ENCODE assay signal across 9 cellular contexts in genomic region chr10:6140965-6141295, GRCh38. TPM values are rescaled to one million over a fixed set of nuclear protein-coding genes. Genes with fewer than 3 reads are reported as not detected.
DNase-seq lines count a peak whose midpoint lies in the region; ATAC-seq and TF ChIP-seq lines count a peak whose summit lies in the region.
"Had no signal": no experiment of that assay in that cellular context is flagged by ENCODE, and none has a peak within 500 bp of the region (broad histone marks: within the 10 kb centered on the region; RNA-seq: fewer than 3 reads in every experiment).

No MANE protein-coding gene starts in this region.

- peak overlapping the region; percentile 67 for H2AFZ ChIP-seq in MM.1S (ENCODE audit: low read length)

- no peak overlapping the region for H3K27ac ChIP-seq in MM.1S (ENCODE audit: low read length)

- H3K36me3 Mint-ChIP-seq in activated CD4-positive, alpha-beta T cell treated with anti-CD3 and anti-CD28 coated beads, Interleukin-2, amount 10 ng/mL, durations not matched to agents 7 days and 5 days (ENCODE audit: low read depth) = no peaks in the 10 kb centered on the region
- H3K36me3 Mint-ChIP-seq in effector memory CD8-positive, alpha-beta T cell (ENCODE audit: insufficient read depth) = peaks cover 13% of the 10 kb centered on the region

- H3K27me3 Mint-ChIP-seq in activated CD4-positive, alpha-beta T cell treated with anti-CD3 and anti-CD28 coated beads, Interleukin-2, amount 10 ng/mL, durations not matched to agents 7 days and 5 days = peaks cover 4% of the 10 kb centered on the region
- peaks cover 7 to 10% of the 10 kb centered on the region in 2 donors for H3K27me3 Mint-ChIP-seq in effector memory CD8-positive, alpha-beta T cell
- H3K27me3 Mint-ChIP-seq in stimulated activated naive CD8-positive, alpha-beta T cell treated with anti-CD3 and anti-CD28 coated beads, Interleukin-15, amount 100 ng/mL, for 72 hours = peaks cover 19% of the 10 kb centered on the region

- no peaks in the 10 kb centered on the region for H4K20me1 ChIP-seq in MM.1S (ENCODE audit: insufficient read depth, low read length)

- H3K4me1 Mint-ChIP-seq in activated CD4-positive, alpha-beta T cell treated with anti-CD3 and anti-CD28 coated beads, Interleukin-2, amount 10 ng/mL, durations not matched to agents 7 days and 5 days = peaks cover 64% of the 10 kb centered on the region
- peaks cover 46 to 47% of the 10 kb centered on the region in 2 donors for H3K4me1 Mint-ChIP-seq in effector memory CD8-positive, alpha-beta T cell (ENCODE audit: low read depth in 2 of 2)
- peaks cover 91% of the 10 kb centered on the region for H3K4me1 Mint-ChIP-seq in stimulated activated naive CD8-positive, alpha-beta T cell treated with anti-CD3 and anti-CD28 coated beads, Interleukin-15, amount 100 ng/mL, for 72 hours

- peak overlapping the region; percentile 65 for H3K4me3 Mint-ChIP-seq in activated CD4-positive, alpha-beta T cell treated with anti-CD3 and anti-CD28 coated beads, Interleukin-2, amount 10 ng/mL, durations not matched to agents 7 days and 5 days
- peak overlapping the region; percentile 89 to 97 for H3K4me3 Mint-ChIP-seq in effector memory CD8-positive, alpha-beta T cell
- peak overlapping the region; percentile 69 to 81 for H3K4me3 Mint-ChIP-seq in stimulated activated naive CD8-positive, alpha-beta T cell treated with anti-CD3 and anti-CD28 coated beads, Interleukin-15, amount 100 ng/mL, for 72 hours

- H3K79me2 ChIP-seq in MM.1S (ENCODE audit: low read length) = peaks cover 8% of the 10 kb centered on the region; the same call in 1 of the 2 replicates

- H3K4me2 ChIP-seq in MM.1S (ENCODE audit: low read depth, low read length) = peak overlapping the region; percentile 89

- DNase-seq in activated CD4-positive, alpha-beta T cell treated with anti-CD3 and anti-CD28 coated beads, Interleukin-2, amount 10 ng/mL, durations not matched to agents 7 days and 5 days = no peak
- DNase-seq in activated CD4-positive, alpha-beta T cell treated with anti-CD3 and anti-CD28 coated beads for 4 hours = no peak
- DNase-seq in MM.1S (no peak), NCI-H2081 (lab: John Stamatoyannopoulos, UW) (no peak), COR-L47 (lab: John Stamatoyannopoulos, UW) (no peak)
- no peak for DNase-seq in effector memory CD8-positive, alpha-beta T cell
- DNase-seq in stimulated activated naive CD8-positive, alpha-beta T cell treated with anti-CD3 and anti-CD28 coated beads, Interleukin-15, amount 100 ng/mL, for 72 hours = peak in 1 of 2 donors; percentile 24
- DNase-seq: NCI-H2081 treated with DMSO at 0.1 percent for 48 hours had no signal

- no peaks in the 10 kb centered on the region for H3K36me3 ChIP-seq in MM.1S (replicated peaks; ENCODE audit: insufficient read depth, low read length)

- TF ChIP-seq CTCF in MM.1S (IDR thresholded peaks at IDR 0.05; ENCODE audit: low read length) = no peak

- ATAC-seq in effector memory CD8-positive, alpha-beta T cell (replicated peaks) = no peak
- no peak for ATAC-seq in stimulated activated naive CD8-positive, alpha-beta T cell treated with anti-CD3 and anti-CD28 coated beads, Interleukin-15, amount 100 ng/mL, for 72 hours
- no peak for ATAC-seq in HG03354 (IDR thresholded peaks at IDR 0.05; ENCODE audit: poor library complexity, severe bottlenecking, unreplicated experiment)

- H3K9me3 ChIP-seq in MM.1S (replicated peaks; ENCODE audit: insufficient read depth, low read length) = no peaks in the 10 kb centered on the region

- H3K4me3 ChIP-seq in MM.1S (ENCODE audit: low read length) = peak overlapping the region; percentile 65

- peaks cover 8% of the 10 kb centered on the region for H3K4me1 ChIP-seq in MM.1S (ENCODE audit: low read length)

- H3K9me3 Mint-ChIP-seq in activated CD4-positive, alpha-beta T cell treated with anti-CD3 and anti-CD28 coated beads, Interleukin-2, amount 10 ng/mL, durations not matched to agents 7 days and 5 days = no peaks in the 10 kb centered on the region
- no peaks in the 10 kb centered on the region for H3K9me3 Mint-ChIP-seq in effector memory CD8-positive, alpha-beta T cell
- H3K9me3 Mint-ChIP-seq in stimulated activated naive CD8-positive, alpha-beta T cell treated with anti-CD3 and anti-CD28 coated beads, Interleukin-15, amount 100 ng/mL, for 72 hours = no peaks in the 10 kb centered on the region

- POLR2A ChIA-PET in activated CD4-positive, alpha-beta T cell treated with anti-CD3 and anti-CD28 coated beads, Interleukin-2, amount 10 ng/mL, durations not matched to agents 7 days and 5 days (lab: Charles Lee) = no interaction called here

- H3K27me3 ChIP-seq in MM.1S (replicated peaks; ENCODE audit: insufficient read depth, low read length) = peaks cover 26% of the 10 kb centered on the region

- CTCF ChIA-PET in activated CD4-positive, alpha-beta T cell treated with anti-CD3 and anti-CD28 coated beads, Interleukin-2, amount 10 ng/mL, durations not matched to agents 7 days and 5 days (lab: Charles Lee) = interaction anchor here (2.5 to 2.6 kb wide), 2 partner anchors 7 to 10 kb away, joined by 5 to 11 read pairs; no protein-coding TSS in a partner anchor

- no peaks in the 10 kb centered on the region for H3K9me2 ChIP-seq in MM.1S (replicated peaks; ENCODE audit: insufficient read depth, low read length)

- H3K27ac Mint-ChIP-seq in activated CD4-positive, alpha-beta T cell treated with anti-CD3 and anti-CD28 coated beads, Interleukin-2, amount 10 ng/mL, durations not matched to agents 7 days and 5 days = peak overlapping the region; percentile 85
- peak overlapping the region; percentile 89 for H3K27ac Mint-ChIP-seq in effector memory CD8-positive, alpha-beta T cell
- peak overlapping the region; percentile 93 to 94 for H3K27ac Mint-ChIP-seq in stimulated activated naive CD8-positive, alpha-beta T cell treated with anti-CD3 and anti-CD28 coated beads, Interleukin-15, amount 100 ng/mL, for 72 hours

- H3K9ac ChIP-seq in MM.1S (ENCODE audit: low read length) = peak overlapping the region; percentile 24; the same call in 1 of the 2 replicates

- H3F3A ChIP-seq in MM.1S (ENCODE audit: insufficient read depth, low read length) = peaks cover 5% of the 10 kb centered on the region; the same call in 1 of the 2 replicates

RNA-seq across cellular contexts. Expression of gene RBM17, which starts 52.1 kb away (rescaled TPM):
- 100 to 1,000 TPM; 164 to 177 TPM for total RNA-seq in activated CD4-positive, alpha-beta T cell treated with anti-CD3 and anti-CD28 coated beads, Interleukin-2, amount 10 ng/mL, durations not matched to agents 7 days and 5 days
